12 cellular contexts compared by ENCODE assay signal in genomic region chr2:176079285-176079830, GRCh38. TPM values are rescaled to one million over a fixed set of nuclear protein-coding genes. Genes with fewer than 3 reads are reported as not detected.
DNase-seq lines count a peak whose midpoint lies in the region; ATAC-seq and TF ChIP-seq lines count a peak whose summit lies in the region.
"Had no signal": no experiment of that assay in that cellular context is flagged by ENCODE, and none has a peak within 500 bp of the region (broad histone marks: within the 10 kb centered on the region; RNA-seq: fewer than 3 reads in every experiment).

No MANE protein-coding gene starts in this region.

- H3K36me3 Mint-ChIP-seq in brain: no peaks in the 10 kb centered on the region

- H4K91ac ChIP-seq in IMR-90 (ENCODE audit: insufficient read depth, low read depth, low read length): no peak overlapping the region

- H3K56ac ChIP-seq in IMR-90 (ENCODE audit: extremely low read depth, insufficient read depth, low read length): no peak overlapping the region

- H3K27ac ChIP-seq in IMR-90 (ENCODE audit: insufficient read depth, low read length) (no peak overlapping the region), osteoblast (ENCODE audit: low read depth, low read length) (no peak overlapping the region)
- H3K27ac ChIP-seq: gastroesophageal sphincter, RWPE1, upper lobe of left lung had no signal

- peak overlapping the region in 3 of 5 experiments; percentile 13 to 65 (median 52) for H3K27ac Mint-ChIP-seq in brain

- no peaks in the 10 kb centered on the region for H3K79me2 ChIP-seq in osteoblast (ENCODE audit: insufficient read depth, low read length)

- H3K36me3 ChIP-seq in IMR-90 (ENCODE audit: control insufficient read depth, insufficient read depth, low read length) (no peaks in the 10 kb centered on the region), osteoblast (ENCODE audit: insufficient read depth, low read length) (no peaks in the 10 kb centered on the region)
- H3K36me3 ChIP-seq: gastroesophageal sphincter, upper lobe of left lung had no signal

- H2AK9ac ChIP-seq in IMR-90 (replicated peaks; ENCODE audit: low read depth, low read length, poor library complexity): no peak overlapping the region

- H3K4me3 ChIP-seq in IMR-90 (ENCODE audit: insufficient read depth, low read depth, low read length): no peak overlapping the region
- no peak overlapping the region for H3K4me3 ChIP-seq in osteoblast (ENCODE audit: insufficient read depth, low read length)

- no peak overlapping the region for H4K5ac ChIP-seq in IMR-90 (ENCODE audit: low read depth, low read length)

- TF ChIP-seq CTCF in IMR-90 (conservative IDR thresholded peaks at IDR 0.05; ENCODE audit: low read depth, low read length) (no peak), brain (conservative IDR thresholded peaks at IDR 0.05) (no peak), osteoblast (IDR thresholded peaks at IDR 0.05; ENCODE audit: extremely low read depth, low read depth, low read length) (no peak)

- POLR2A ChIA-PET in IMR-90 (lab: Charles Lee; ENCODE audit: unreplicated experiment): no interaction called here

- H3K18ac ChIP-seq in IMR-90 (ENCODE audit: low read depth, low read length): no peak overlapping the region

- H3K9me3 Mint-ChIP-seq in brain: peaks cover 0 to 17% (median 5%) of the 10 kb centered on the region in 5 experiments

- H2AFZ ChIP-seq in IMR-90 (replicated peaks; ENCODE audit: low read length, poor library complexity): peak overlapping the region; percentile 44
- H2AFZ ChIP-seq in osteoblast (ENCODE audit: low read length): no peak overlapping the region

- 2% methylated on average over 19 of the region's 30 CpGs; no CpG with 5 or more reads in 1 of the 2 experiments for WGBS in IMR-90 (ENCODE audit: extremely low coverage in 2 of 2, insufficient read length in 1 of 2), 2 experiments

- ATAC-seq in IMR-90 (ENCODE audit: low read depth): no peak
- ATAC-seq in GM21737 (IDR thresholded peaks at IDR 0.05; ENCODE audit: unreplicated experiment): no peak

- H3K4ac ChIP-seq in IMR-90 (ENCODE audit: low read depth, low read length): no peak overlapping the region

- H2AK5ac ChIP-seq in IMR-90 (ENCODE audit: low read depth, low read length): no peak overlapping the region

- H3K27me3 ChIP-seq in IMR-90 (ENCODE audit: control insufficient read depth, insufficient read depth, low read length) (peaks cover 85% of the 10 kb centered on the region), osteoblast (ENCODE audit: insufficient read depth, low read length) (peaks cover 97% of the 10 kb centered on the region)

- no peak overlapping the region for H3K23ac ChIP-seq in IMR-90 (ENCODE audit: low read depth, low read length)

- H4K20me1 ChIP-seq in IMR-90 (ENCODE audit: insufficient read depth, low read length) (peaks cover 3% of the 10 kb centered on the region; the same call in 1 of the 2 replicates), osteoblast (ENCODE audit: insufficient read depth, low read length) (no peaks in the 10 kb centered on the region)

- no peak overlapping the region for H4K8ac ChIP-seq in IMR-90 (ENCODE audit: low read depth in 2 of 2, low read length in 2 of 2)

- H3K9ac ChIP-seq in IMR-90 (ENCODE audit: low read depth, low read length): no peak overlapping the region

- no TSS peak for BruUV-seq in IMR-90 (replicated peaks; lab: Mats Ljungman, UMichigan)

- CTCF ChIA-PET in IMR-90 (lab: Yijun Ruan, JAX): interaction anchor here (1.0 kb wide), 1 partner anchor 389 kb away, joined by 3 read pairs; no protein-coding TSS in a partner anchor

- peaks cover 1% of the 10 kb centered on the region for H3K4me1 ChIP-seq in IMR-90 (ENCODE audit: control insufficient read depth, insufficient read depth, low read length)
- H3K4me1 ChIP-seq in osteoblast (ENCODE audit: insufficient read depth, low read length): no peaks in the 10 kb centered on the region

- H3K27me3 Mint-ChIP-seq in brain: peaks cover 97% of the 10 kb centered on the region

- no peak overlapping the region for H2BK20ac ChIP-seq in IMR-90 (ENCODE audit: low read depth, low read length)

- H2BK5ac ChIP-seq in IMR-90 (ENCODE audit: low read depth, low read length, poor library complexity, severe bottlenecking): no peak overlapping the region

- H3K9me3 ChIP-seq in IMR-90 (ENCODE audit: control insufficient read depth, insufficient read depth, low read length) (peaks cover 23% of the 10 kb centered on the region), osteoblast (ENCODE audit: low read depth, low read length) (no peaks in the 10 kb centered on the region)

- peak overlapping the region; percentile 80 to 92 (median 86) for H3K4me3 Mint-ChIP-seq in brain

- intact Hi-C loops in IMR-90 (cut with micrococcal nuclease): no loop called here

- H3K4me1 Mint-ChIP-seq in brain: peaks cover 57% of the 10 kb centered on the region

- dilution Hi-C loops in IMR-90 (cut with HindIII; ENCODE audit: low sequenced_read_pairs, unreplicated experiment): no loop called here

- H3K4me2 ChIP-seq in IMR-90 (ENCODE audit: low read depth, low read length) (peak overlapping the region; percentile 32; the same call in 1 of the 2 replicates), osteoblast (ENCODE audit: insufficient read depth, low read length) (no peak overlapping the region)

- no peaks in the 10 kb centered on the region for H3K9me1 ChIP-seq in IMR-90 (ENCODE audit: insufficient read depth, low read length)

- no peak for TF ChIP-seq RAD21 in IMR-90 (IDR thresholded peaks at IDR 0.05; ENCODE audit: low read length)

- no peak overlapping the region for H2BK15ac ChIP-seq in IMR-90 (ENCODE audit: low read depth, low read length)

- no peak overlapping the region for H3K14ac ChIP-seq in IMR-90 (replicated peaks; ENCODE audit: low read depth, low read length)

- H2BK120ac ChIP-seq in IMR-90 (ENCODE audit: low read depth, low read length): no peak overlapping the region

- in situ Hi-C loops in IMR-90 (cut with MboI; ENCODE audit: low sequenced_read_pairs): loop anchor here (25.0 kb wide), 2 partner anchors 1042 to 1342 kb away; no protein-coding TSS in a partner anchor

- DNase-seq in NCI-H2081 (lab: John Stamatoyannopoulos, UW) (peak; percentile 56 to 64), NCI-H2081 treated with DMSO at 0.1 percent for 48 hours (lab: John Stamatoyannopoulos, UW) (no peak), IMR-90 (no peak), osteoblast (ENCODE audit: insufficient read length, low spot score, missing footprints) (peak; percentile 77), middle frontal gyrus (ENCODE audit: extremely low spot score, low spot score) (no peak), HT-29 (ENCODE audit: low spot score) (no peak)

- no peak for TF ChIP-seq POLR2A in IMR-90 (IDR thresholded peaks at IDR 0.05; ENCODE audit: low read depth, low read length)

- no peaks in the 10 kb centered on the region for H3K79me1 ChIP-seq in IMR-90 (ENCODE audit: low read depth in 1 of 2, low read length in 2 of 2)

TF ChIP-seq in IMR-90, 13 proteins besides CTCF, POLR2A, EP300 and RAD21 (continues in another document):
- TF ChIP-seq MAFK (IDR thresholded peaks at IDR 0.05; ENCODE audit: low read depth, low read length) (no peak), CEBPB (IDR thresholded peaks at IDR 0.05; ENCODE audit: low read depth, low read length) (no peak), MAZ (IDR thresholded peaks at IDR 0.05; ENCODE audit: borderline replicate concordance, low read depth, low read length) (no peak), CHD1 (IDR thresholded peaks at IDR 0.05; ENCODE audit: low read depth, low read length) (no peak), RCOR1 (IDR thresholded peaks at IDR 0.05; ENCODE audit: insufficient replicate concordance, low read length) (no peak), FOS (IDR thresholded peaks at IDR 0.05; ENCODE audit: low read depth, low read length) (no peak)

RNA-seq across cellular contexts. Expression of gene EVX2, which starts 4.4 kb away (rescaled TPM):
- total RNA-seq in IMR-90 (2012; rRNA removed) (not detected in 2 replicates), osteoblast (under 0.01 TPM in 1 of 2 replicates, not detected in the other)
- polyA plus RNA-seq in IMR-90 (2012; rRNA removed) (not detected in 2 replicates), brain (ENCODE audit: insufficient read depth, low read depth, low replicate concordance) (0.14 TPM)
- not detected in 2 replicates for polyA plus RNA-seq in IMR-90 (2012; cell fraction: cytosol; rRNA removed)
- polyA plus RNA-seq in IMR-90 (2012; cell fraction: nucleus; rRNA removed; ENCODE audit: low replicate concordance): not detected in 2 replicates
- 0.03 TPM in 1 of 2 replicates, not detected in the other for total RNA-seq in HT-29 (2014; rRNA removed; shearing (Covaris generic))
- total RNA-seq: renal cortical epithelial cell, upper lobe of left lung had no signal

RNA-seq across cellular contexts. Expression of gene HOXD13, which starts 13.2 kb away (rescaled TPM):
- total RNA-seq in IMR-90 (2012; rRNA removed) (not detected in 2 replicates), osteoblast (not detected in 2 replicates)
- polyA plus RNA-seq in IMR-90 (2012; rRNA removed) (not detected in 2 replicates), brain (ENCODE audit: insufficient read depth, low read depth, low replicate concordance) (9.8 TPM)
- not detected in 2 replicates for polyA plus RNA-seq in IMR-90 (2012; cell fraction: cytosol; rRNA removed)
- polyA plus RNA-seq in IMR-90 (2012; cell fraction: nucleus; rRNA removed; ENCODE audit: low replicate concordance): not detected in 2 replicates
- 1.4 and 1.5 TPM in 2 replicates for total RNA-seq in HT-29 (2014; rRNA removed; shearing (Covaris generic))
- total RNA-seq: gastroesophageal sphincter, renal cortical epithelial cell, upper lobe of left lung had no signal

RNA-seq across cellular contexts. Expression of gene HOXD12, which starts 20.2 kb away (rescaled TPM):
- not detected in 2 replicates for total RNA-seq in IMR-90 (2012; rRNA removed)
- polyA plus RNA-seq in IMR-90 (2012; rRNA removed): not detected in 2 replicates
- polyA plus RNA-seq in IMR-90 (2012; cell fraction: cytosol; rRNA removed): not detected in 2 replicates
- not detected in 2 replicates for polyA plus RNA-seq in IMR-90 (2012; cell fraction: nucleus; rRNA removed; ENCODE audit: low replicate concordance)
- polyA plus RNA-seq in brain (ENCODE audit: insufficient read depth, low read depth, low replicate concordance): 1.3 TPM
- total RNA-seq in osteoblast: not detected in 2 replicates
- 2.2 TPM in 1 of 2 replicates, not detected in the other for total RNA-seq in HT-29 (2014; rRNA removed; shearing (Covaris generic))
- total RNA-seq: gastroesophageal sphincter, renal cortical epithelial cell, upper lobe of left lung had no signal

RNA-seq across cellular contexts. Expression of gene HOXD11, which starts 27.7 kb away (rescaled TPM):
- total RNA-seq in IMR-90 (2012; rRNA removed) (not detected in 2 replicates), osteoblast (not detected in 2 replicates)
- polyA plus RNA-seq in IMR-90 (2012; rRNA removed) (not detected in 2 replicates), brain (ENCODE audit: insufficient read depth, low read depth, low replicate concordance) (5.1 TPM)
- polyA plus RNA-seq in IMR-90 (2012; cell fraction: cytosol; rRNA removed): not detected in 2 replicates
- polyA plus RNA-seq in IMR-90 (2012; cell fraction: nucleus; rRNA removed; ENCODE audit: low replicate concordance): not detected in 2 replicates
- total RNA-seq in HT-29 (2014; rRNA removed; shearing (Covaris generic)): not detected in 2 replicates
- total RNA-seq: gastroesophageal sphincter, upper lobe of left lung had no signal

RNA-seq across cellular contexts. Expression of gene HOXD10, which starts 37.2 kb away (rescaled TPM):
- not detected in 2 replicates for total RNA-seq in IMR-90 (2012; rRNA removed)
- not detected in 2 replicates for polyA plus RNA-seq in IMR-90 (2012; rRNA removed)
- not detected in 2 replicates for polyA plus RNA-seq in IMR-90 (2012; cell fraction: cytosol; rRNA removed)
- not detected in 2 replicates for polyA plus RNA-seq in IMR-90 (2012; cell fraction: nucleus; rRNA removed; ENCODE audit: low replicate concordance)
- 17.2 TPM for polyA plus RNA-seq in brain (ENCODE audit: insufficient read depth, low read depth, low replicate concordance)
- not detected in 2 replicates for total RNA-seq in osteoblast
- not detected in 2 replicates for total RNA-seq in HT-29 (2014; rRNA removed; shearing (Covaris generic))

Comparison
In these comparisons a context has a peak if more than half of its experiments do, and no peak if none do; other contexts are left out.
1. DNase-seq: peak in NCI-H2081 (2 of 2) and osteoblast (single experiment); none in NCI-H2081 treated with DMSO at 0.1 percent for 48 hours (single experiment), IMR-90 (single experiment), middle frontal gyrus (single experiment) and HT-29 (single experiment).